Comparison of ENCODE assay signal across 13 cellular contexts in genomic region chr2:210113636-210114235, GRCh38.
A peak's percentile ranks its signal among the peaks of the same experiment; 100 is the strongest.
DNase-seq lines count a peak whose midpoint lies in the region; ATAC-seq, FAIRE-seq and TF ChIP-seq lines count a peak whose summit lies in the region.
"Had no signal": no experiment of that assay in that cellular context is flagged by ENCODE, and none has a peak within 500 bp of the region (broad histone marks: within the 10 kb centered on the region; RNA-seq: fewer than 3 reads in every experiment).

No MANE protein-coding gene starts in this region.

- ATAC-seq in HG03045 (IDR thresholded peaks at IDR 0.05; ENCODE audit: unreplicated experiment) (no peak), HG02678 (IDR thresholded peaks at IDR 0.05; ENCODE audit: unreplicated experiment) (no peak)
- ATAC-seq: CD8-positive, alpha-beta T cell had no signal

- TF ChIP-seq POLR2A in H54 (IDR thresholded peaks at IDR 0.05; ENCODE audit: low read depth, low read length): no peak

- in situ Hi-C loops in KBM-7 (cut with MboI; ENCODE audit: low pct_unique_long_range_greater_than_20kb, low sequenced_read_pairs): no loop called here

- DNase-seq in NCI-H2227 (lab: John Stamatoyannopoulos, UW; ENCODE audit: unreplicated experiment) (peak; percentile 8), NCI-H2227 treated with DMSO at 0.1 percent for 48 hours (lab: John Stamatoyannopoulos, UW) (no peak), KBM-7 (peak; percentile 28), H54 (ENCODE audit: insufficient read length, low spot score) (no peak)
- DNase-seq: 8988T; Calu3; CD8-positive, alpha-beta T cell; DMS79; GDM1; GOT3 had no signal

- FAIRE-seq in islet of Langerhans (lab: Jason Lieb, UNC) (peak; percentile 92), H54 (lab: Jason Lieb, UNC) (no peak)

Comparison
In these comparisons a context has a peak if more than half of its experiments do, and no peak if none do; other contexts are left out.
1. DNase-seq: peak in NCI-H2227 (single experiment) and KBM-7 (single experiment); none in NCI-H2227 treated with DMSO at 0.1 percent for 48 hours (single experiment) and H54 (single experiment).